Comparison of ENCODE assay signal across 2 cellular contexts in genomic region chr6:137800749-137801148, GRCh38.
TF ChIP-seq lines count a peak whose summit lies in the region.

No MANE protein-coding gene starts in this region.

TF ChIP-seq in IMR-90, 13 proteins besides CTCF, POLR2A, EP300 and RAD21:
- TF ChIP-seq BHLHE40 (IDR thresholded peaks at IDR 0.05; ENCODE audit: low read depth, low read length), result no peak
- TF ChIP-seq NFE2L2 (IDR thresholded peaks at IDR 0.05; ENCODE audit: low read depth, low read length), result no peak
- no peak for TF ChIP-seq RFX5 (IDR thresholded peaks at IDR 0.05; ENCODE audit: low read depth, low read length)
- TF ChIP-seq ELK1 (IDR thresholded peaks at IDR 0.05; ENCODE audit: borderline replicate concordance, low read depth, low read length), result no peak
- TF ChIP-seq SMC3 (IDR thresholded peaks at IDR 0.05; ENCODE audit: low read depth, low read length), result no peak
- no peak for TF ChIP-seq USF2 (IDR thresholded peaks at IDR 0.05; ENCODE audit: low read depth, low read length)
- TF ChIP-seq CHD1 (IDR thresholded peaks at IDR 0.05; ENCODE audit: low read depth, low read length), result no peak
- no peak for TF ChIP-seq MXI1 (IDR thresholded peaks at IDR 0.05; ENCODE audit: borderline replicate concordance, low read depth, low read length)
- TF ChIP-seq MAZ (IDR thresholded peaks at IDR 0.05; ENCODE audit: borderline replicate concordance, low read depth, low read length), result no peak
- TF ChIP-seq RCOR1 (IDR thresholded peaks at IDR 0.05; ENCODE audit: insufficient replicate concordance, low read length), result no peak
- TF ChIP-seq MAFK (IDR thresholded peaks at IDR 0.05; ENCODE audit: low read depth, low read length), result no peak
- TF ChIP-seq FOS (IDR thresholded peaks at IDR 0.05; ENCODE audit: low read depth, low read length), result no peak
- TF ChIP-seq CEBPB (IDR thresholded peaks at IDR 0.05; ENCODE audit: low read depth, low read length), result no peak

TF ChIP-seq in GM12878, 131 proteins besides CTCF, POLR2A, EP300 and RAD21:
- TF ChIP-seq WRNIP1 (IDR thresholded peaks at IDR 0.05; ENCODE audit: borderline replicate concordance, low read depth, low read length) (no peak), SREBF1 (IDR thresholded peaks at IDR 0.05; ENCODE audit: low read length) (no peak), EGR1 (IDR thresholded peaks at IDR 0.05; ENCODE audit: borderline replicate concordance in 1 of 2, low read depth in 2 of 2, low read length in 2 of 2) (no peak), STAT1 (conservative IDR thresholded peaks at IDR 0.05) (no peak), SMAD1 (IDR thresholded peaks at IDR 0.05; ENCODE audit: low read depth, partially characterized antibody) (no peak), SMAD5 (IDR thresholded peaks at IDR 0.05; ENCODE audit: low read depth) (no peak)
